In genomic region chr5:151773979-151774378, GRCh38 we compare ENCODE assay signal across 9 cellular contexts. TPM values are rescaled to one million over a fixed set of nuclear protein-coding genes. Genes with fewer than 3 reads are reported as not detected.
DNase-seq lines count a peak whose midpoint lies in the region; ATAC-seq and TF ChIP-seq lines count a peak whose summit lies in the region.
"Had no signal": no experiment of that assay in that cellular context is flagged by ENCODE, and none has a peak within 500 bp of the region (broad histone marks: within the 10 kb centered on the region; RNA-seq: fewer than 3 reads in every experiment).

No MANE protein-coding gene starts in this region.

- H3K27me3 ChIP-seq in WERI-Rb-1 (ENCODE audit: insufficient read depth, low read depth, severe bottlenecking): no peaks in the 10 kb centered on the region
- no peaks in the 10 kb centered on the region for H3K27me3 ChIP-seq in right cardiac atrium (ENCODE audit: control insufficient read depth, insufficient read depth)
- H3K27me3 ChIP-seq in spleen (replicated peaks in 1 of 7): no peaks in the 10 kb centered on the region

- no peak for TF ChIP-seq POLR2A in spleen (IDR thresholded peaks at IDR 0.05)

- peaks cover 28% of the 10 kb centered on the region for H3K36me3 ChIP-seq in WERI-Rb-1
- peaks cover 0 to 24% (median 2%) of the 10 kb centered on the region in 6 donors for H3K36me3 ChIP-seq in spleen

- WGBS in right cardiac atrium: 4% methylated on average over 4 of the region's 4 CpGs
- WGBS in spleen, 5 donors: 3 to 11% (median 5%) methylated on average over 4 of the region's 4 CpGs

- peak; percentile 19 for DNase-seq in DMS 273 (lab: John Stamatoyannopoulos, UW; ENCODE audit: unreplicated experiment)
- DNase-seq in DMS 273 treated with DMSO at 0.1 percent for 48 hours (lab: John Stamatoyannopoulos, UW): no peak
- DNase-seq in WERI-Rb-1: no peak
- DNase-seq in right cardiac atrium: no peak
- DNase-seq in spleen: no peak
- no peak for DNase-seq in OCI-M2 (lab: John Stamatoyannopoulos, UW; ENCODE audit: unreplicated experiment)
- DNase-seq in NCI-H1436 (lab: John Stamatoyannopoulos, UW): no peak
- no peak for DNase-seq in SIG-M5 (lab: John Stamatoyannopoulos, UW)

- H3K27ac ChIP-seq in WERI-Rb-1 (no peak overlapping the region), right cardiac atrium (ENCODE audit: low read length) (no peak overlapping the region), spleen (peak overlapping the region in 5 of 8 donors; percentile 95 to 99 (median 96))
- H3K27ac ChIP-seq: 22Rv1 had no signal

- peak overlapping the region; percentile 94 for H3K4me3 ChIP-seq in WERI-Rb-1 (ENCODE audit: low read depth, low read length)
- H3K4me3 ChIP-seq in right cardiac atrium (ENCODE audit: low read length): peak overlapping the region; percentile 83
- peak overlapping the region in 7 of 8 donors; percentile 23 to 94 (median 85) for H3K4me3 ChIP-seq in spleen

- no peak for ATAC-seq in right cardiac atrium

- H3K9me3 ChIP-seq in WERI-Rb-1 (ENCODE audit: severe bottlenecking) (no peaks in the 10 kb centered on the region), right cardiac atrium (ENCODE audit: control insufficient read depth, low read length) (no peaks in the 10 kb centered on the region), spleen (no peaks in the 10 kb centered on the region)

- TF ChIP-seq CTCF in WERI-Rb-1 (IDR thresholded peaks at IDR 0.05; ENCODE audit: low read depth, low read length) (no peak), spleen (IDR thresholded peaks at IDR 0.05 in 8 of 11, conservative IDR thresholded peaks at IDR 0.05 in 3 of 11) (no peak)

- intact Hi-C loops in right cardiac atrium (cut with DNase I): no loop called here
- intact Hi-C loops in spleen (cut with DNase I; ENCODE audit: low total_unique reads): no loop called here

- H3K4me1 ChIP-seq in right cardiac atrium (ENCODE audit: control insufficient read depth, insufficient read depth, low read length) (peaks cover 6% of the 10 kb centered on the region), spleen (peaks cover 32 to 82% (median 73%) of the 10 kb centered on the region in 6 donors)

RNA-seq across cellular contexts. Expression of gene G3BP1, which starts 2.2 kb away (rescaled TPM):
- total RNA-seq in right cardiac atrium (100 to 1,000 TPM in 3 of 4 donors, 10 to 100 TPM in 1; 94.8 to 121 (median 112) TPM), spleen (100 to 1,000 TPM; 145 to 167 (median 159) TPM)
- polyA plus RNA-seq in right cardiac atrium (25.5 TPM), spleen (10 to 100 TPM; 16.1 to 37.1 (median 31.1) TPM)

RNA-seq across cellular contexts. Expression of gene ATOX1, which starts 15.5 kb away (rescaled TPM):
- total RNA-seq in right cardiac atrium (10 to 100 TPM; 61.0 to 80.3 (median 75.1) TPM), spleen (100 to 1,000 TPM in 1 of 7 donors, 10 to 100 TPM in 6; 63.7 to 101 (median 92.9) TPM)
- polyA plus RNA-seq in right cardiac atrium (135 TPM), spleen (100 to 1,000 TPM; 146 to 263 (median 211) TPM)

Comparison
In these comparisons a context has a peak if more than half of its experiments do, and no peak if none do; other contexts are left out.
1. H3K27ac ChIP-seq: peak in spleen (5 of 8); none in WERI-Rb-1 (single experiment) and right cardiac atrium (single experiment).
2. Peak in every context shown above with its lines, with median percentiles within 50 percentile points of each other: H3K4me3 ChIP-seq.